Comparison of ENCODE assay signal across 29 cellular contexts in the genomic region with DNA sequence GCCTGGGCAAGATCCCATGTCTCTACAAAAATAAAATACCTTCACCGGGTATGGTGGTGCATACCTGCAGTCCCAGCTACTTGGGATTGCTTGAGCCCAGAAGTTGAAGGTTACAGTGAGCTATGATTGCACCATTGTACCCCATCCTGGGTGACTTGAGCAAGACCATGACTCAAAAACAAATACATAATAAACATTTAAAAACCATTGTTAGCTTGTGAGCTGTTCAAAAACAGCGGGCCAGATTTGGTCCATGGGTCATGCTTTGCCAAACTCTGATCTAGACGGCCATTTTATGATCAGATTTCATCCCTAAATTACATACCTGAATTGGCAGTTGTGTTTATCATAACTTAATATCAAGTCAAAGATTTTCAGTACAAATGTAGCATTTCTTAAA.
"Had no signal": no experiment of that assay in that cellular context is flagged by ENCODE, and none has a peak within 500 bp of the region (broad histone marks: within the 10 kb centered on the region; RNA-seq: fewer than 3 reads in every experiment).

No MANE protein-coding gene starts in this region.

- H3K9me3 ChIP-seq: heart left ventricle, left lung, mucosa of descending colon, neutrophil, right lobe of liver, thyroid gland, upper lobe of left lung, vagina had no signal

- ATAC-seq: activated CD4-positive, CD25-positive, alpha-beta regulatory T cell treated with anti-CD3 and anti-CD28 coated beads, Interleukin-2, amount 50 U/mL, for 24 hours; effector memory CD8-positive, alpha-beta T cell; foreskin keratinocyte; heart left ventricle; left lung; mucosa of descending colon; right lobe of liver; stimulated activated effector memory CD8-positive, alpha-beta T cell treated with anti-CD3 and anti-CD28 coated beads, Interleukin-12 subunit alpha, Interleukin-12 subunit beta, amount 100 ng/mL, for 72 hours; T-helper 17 cell had no signal

- DNase-seq: activated CD4-positive, alpha-beta memory T cell treated with anti-CD3 and anti-CD28 coated beads for 36 hours; activated CD4-positive, alpha-beta T cell treated with anti-CD3 and anti-CD28 coated beads for 48 hours; activated CD8-positive, alpha-beta memory T cell treated with anti-CD3 and anti-CD28 coated beads, Interleukin-2, amount 50 U/mL, for 4 hours; activated gamma-delta T cell; activated naive CD4-positive, alpha-beta T cell treated with anti-CD3 and anti-CD28 coated beads, Interleukin-2, amount 10 ng/mL, durations not matched to agents 7 days and 5 days; activated naive CD8-positive, alpha-beta T cell treated with anti-CD3 and anti-CD28 coated beads, Interleukin-2, amount 10 ng/mL, durations not matched to agents 7 days and 5 days; activated T-cell treated with anti-CD3 and anti-CD28 coated beads, Interleukin-2, amount 50 U/mL, for 1 hour; cerebellar nuclear complex; effector memory CD8-positive, alpha-beta T cell; foreskin keratinocyte; heart left ventricle; kidney glomerular epithelial cell; left lung; mucosa of descending colon; right lobe of liver; stimulated activated CD4-positive, alpha-beta T cell treated with anti-CD3 and anti-CD28 coated beads, Interleukin-12 subunit alpha, Interleukin-12 subunit beta, amount 100 ng/mL, for 4 hours; stimulated activated CD4-positive, alpha-beta T cell treated with anti-CD3 and anti-CD28 coated beads, Interleukin-4, amount 100 ng/mL, for 24 hours; T-helper 17 cell; T1000; thyroid gland; upper lobe of left lung; WERI-Rb-1 had no signal

- H3K36me3 ChIP-seq: heart left ventricle, left lung, neutrophil, right lobe of liver, thyroid gland, upper lobe of left lung, vagina, WERI-Rb-1 had no signal

- H3K4me1 ChIP-seq: foreskin keratinocyte, heart left ventricle, left lung, right lobe of liver, thyroid gland, upper lobe of left lung, vagina had no signal

- H3K4me3 ChIP-seq: coronary artery, heart left ventricle, left lung, lung, mucosa of descending colon, right lobe of liver, skin epidermis, thyroid gland, upper lobe of left lung, vagina had no signal

- H3K27me3 ChIP-seq: foreskin keratinocyte, neutrophil, right lobe of liver, thyroid gland, upper lobe of left lung, vagina had no signal

- H3K27ac ChIP-seq: coronary artery, foreskin keratinocyte, heart left ventricle, left lung, neutrophil, right lobe of liver, skin epidermis, thyroid gland, upper lobe of left lung, vagina, WERI-Rb-1 had no signal
